8 cellular contexts compared by ENCODE assay signal in genomic region chr1:10507111-10507879, GRCh38. TPM values are rescaled to one million over a fixed set of nuclear protein-coding genes. Genes with fewer than 3 reads are reported as not detected.
DNase-seq lines count a peak whose midpoint lies in the region; ATAC-seq and TF ChIP-seq lines count a peak whose summit lies in the region.

No MANE protein-coding gene starts in this region.

- H3K9me3 ChIP-seq in MG63, result no peaks in the 10 kb centered on the region

- DNase-seq in GM10248 (ENCODE audit: extremely low spot score) (peak; percentile 74), MG63 (peak; percentile 71), RPMI7951 (ENCODE audit: low read depth) (peak; percentile 66), foreskin fibroblast (peak; percentile 66 to 87), osteocyte (ENCODE audit: extremely low spot score, unreplicated experiment) (peak; percentile 86)
- peak; percentile 44 for DNase-seq in activated T-helper 2 cell treated with anti-CD3 and anti-CD28 coated beads, Interferon-gamma antibody, Interleukin-2, Interleukin-4, amounts not matched to agents 10 μg/mL and 5 μg/mL and 100 μg/mL, durations not matched to agents 14 hours and 24 hours and 36 hours (ENCODE audit: low spot score)

- no peaks in the 10 kb centered on the region for H3K27me3 Mint-ChIP-seq in activated T-helper 2 cell treated with anti-CD3 and anti-CD28 coated beads, Interferon-gamma antibody, Interleukin-2, Interleukin-4, amounts not matched to agents 10 μg/mL and 5 μg/mL and 100 μg/mL, durations not matched to agents 14 hours and 24 hours and 36 hours (ENCODE audit: low read depth)
- H3K27me3 Mint-ChIP-seq in osteocyte (ENCODE audit: unreplicated experiment), result no peaks in the 10 kb centered on the region

- no peak for ATAC-seq in HG03097 (IDR thresholded peaks at IDR 0.05; ENCODE audit: low FRiP score, unreplicated experiment)
- no peak for ATAC-seq in GM18517 (IDR thresholded peaks at IDR 0.05; ENCODE audit: unreplicated experiment)

- no peaks in the 10 kb centered on the region for H3K27me3 ChIP-seq in MG63

- intact Hi-C loops in activated T-helper 2 cell treated with anti-CD3 and anti-CD28 coated beads, Interferon-gamma antibody, Interleukin-2, Interleukin-4, amounts not matched to agents 10 μg/mL and 5 μg/mL and 100 μg/mL, durations not matched to agents 14 hours and 24 hours and 36 hours (cut with micrococcal nuclease), result no loop called here

- no peaks in the 10 kb centered on the region for H3K9me3 Mint-ChIP-seq in activated T-helper 2 cell treated with anti-CD3 and anti-CD28 coated beads, Interferon-gamma antibody, Interleukin-2, Interleukin-4, amounts not matched to agents 10 μg/mL and 5 μg/mL and 100 μg/mL, durations not matched to agents 14 hours and 24 hours and 36 hours
- H3K9me3 Mint-ChIP-seq in osteocyte (ENCODE audit: unreplicated experiment), result no peaks in the 10 kb centered on the region

- H3K36me3 ChIP-seq in MG63, result peaks cover 3% of the 10 kb centered on the region

- H3K27ac Mint-ChIP-seq in activated T-helper 2 cell treated with anti-CD3 and anti-CD28 coated beads, Interferon-gamma antibody, Interleukin-2, Interleukin-4, amounts not matched to agents 10 μg/mL and 5 μg/mL and 100 μg/mL, durations not matched to agents 14 hours and 24 hours and 36 hours, result peak overlapping the region; percentile 38
- no peak overlapping the region for H3K27ac Mint-ChIP-seq in osteocyte (ENCODE audit: unreplicated experiment)

- POLR2A ChIA-PET in GM10248 (lab: Yijun Ruan, JAX), result no interaction called here

- H3K36me3 Mint-ChIP-seq in activated T-helper 2 cell treated with anti-CD3 and anti-CD28 coated beads, Interferon-gamma antibody, Interleukin-2, Interleukin-4, amounts not matched to agents 10 μg/mL and 5 μg/mL and 100 μg/mL, durations not matched to agents 14 hours and 24 hours and 36 hours (ENCODE audit: low read depth), result peaks cover 19% of the 10 kb centered on the region
- H3K36me3 Mint-ChIP-seq in osteocyte (ENCODE audit: unreplicated experiment), result no peaks in the 10 kb centered on the region

- CTCF ChIA-PET in GM10248 (lab: Yijun Ruan, JAX), result interaction anchor here (0.6 to 6.5 kb wide), 40 partner anchors 9 to 1157 kb away, joined by 3 to 105 read pairs (median 4); partner anchors contain the start of gene FBXO6

- peaks cover 59% of the 10 kb centered on the region for H3K4me1 Mint-ChIP-seq in activated T-helper 2 cell treated with anti-CD3 and anti-CD28 coated beads, Interferon-gamma antibody, Interleukin-2, Interleukin-4, amounts not matched to agents 10 μg/mL and 5 μg/mL and 100 μg/mL, durations not matched to agents 14 hours and 24 hours and 36 hours (ENCODE audit: low read depth)
- peaks cover 57% of the 10 kb centered on the region for H3K4me1 Mint-ChIP-seq in osteocyte (ENCODE audit: unreplicated experiment)

- no peak overlapping the region for H3K4me3 ChIP-seq in MG63
- H3K4me3 ChIP-seq in foreskin fibroblast (ENCODE audit: low read depth in 1 of 2, low read length in 2 of 2), result no peak overlapping the region

- peak; percentile 80 for TF ChIP-seq CTCF in GM10248 (IDR thresholded peaks at IDR 0.05; ENCODE audit: control extremely low read depth, extremely low read depth, low read depth, missing control alignments)
- TF ChIP-seq CTCF in foreskin fibroblast (IDR thresholded peaks at IDR 0.05; ENCODE audit: low read depth, low read length), result peak; percentile 83
- peak; percentile 92 for TF ChIP-seq CTCF in osteocyte (IDR thresholded peaks at IDR 0.05)

- no peak overlapping the region for H3K4me3 Mint-ChIP-seq in activated T-helper 2 cell treated with anti-CD3 and anti-CD28 coated beads, Interferon-gamma antibody, Interleukin-2, Interleukin-4, amounts not matched to agents 10 μg/mL and 5 μg/mL and 100 μg/mL, durations not matched to agents 14 hours and 24 hours and 36 hours (ENCODE audit: low read depth)
- H3K4me3 Mint-ChIP-seq in osteocyte (ENCODE audit: unreplicated experiment), result no peak overlapping the region

RNA-seq across cellular contexts. Expression of gene PEX14, which starts 32.5 kb away (rescaled TPM):
- 15.4 and 21.5 TPM in 2 replicates for total RNA-seq in MG63 (2014; rRNA removed; shearing (Covaris generic); ENCODE audit: low replicate concordance)
- total RNA-seq in RPMI7951 (2014; rRNA removed; shearing (Covaris generic)), result 13.6 and 21.5 TPM in 2 replicates
- 23.1 and 25.1 TPM in 2 replicates for total RNA-seq in activated T-helper 2 cell treated with anti-CD3 and anti-CD28 coated beads, Interferon-gamma antibody, Interleukin-2, Interleukin-4, amounts not matched to agents 10 μg/mL and 5 μg/mL and 100 μg/mL, durations not matched to agents 14 hours and 24 hours and 36 hours
- total RNA-seq in osteocyte, result 22.2 and 23.8 TPM in 2 replicates

RNA-seq across cellular contexts. Expression of gene DFFA, which starts 35.0 kb away (rescaled TPM):
- total RNA-seq in MG63 (2014; rRNA removed; shearing (Covaris generic); ENCODE audit: low replicate concordance), result 36.7 and 51.9 TPM in 2 replicates
- total RNA-seq in RPMI7951 (2014; rRNA removed; shearing (Covaris generic)), result 27.4 and 44.4 TPM in 2 replicates
- total RNA-seq in activated T-helper 2 cell treated with anti-CD3 and anti-CD28 coated beads, Interferon-gamma antibody, Interleukin-2, Interleukin-4, amounts not matched to agents 10 μg/mL and 5 μg/mL and 100 μg/mL, durations not matched to agents 14 hours and 24 hours and 36 hours, result 52.9 and 53.8 TPM in 2 replicates
- 39.6 and 39.8 TPM in 2 replicates for total RNA-seq in osteocyte

RNA-seq across cellular contexts. Expression of gene CORT, which starts 57.5 kb away (rescaled TPM):
- total RNA-seq in MG63 (2014; rRNA removed; shearing (Covaris generic); ENCODE audit: low replicate concordance), result 0.33 TPM in 1 of 2 replicates, not detected in the other
- not detected in 2 replicates for total RNA-seq in RPMI7951 (2014; rRNA removed; shearing (Covaris generic))
- 0.18 and 0.34 TPM in 2 replicates for total RNA-seq in activated T-helper 2 cell treated with anti-CD3 and anti-CD28 coated beads, Interferon-gamma antibody, Interleukin-2, Interleukin-4, amounts not matched to agents 10 μg/mL and 5 μg/mL and 100 μg/mL, durations not matched to agents 14 hours and 24 hours and 36 hours
- total RNA-seq in osteocyte, result 0.40 and 0.68 TPM in 2 replicates
